In genomic region chr5:152625696-152626095, GRCh38 we compare ENCODE assay signal across 33 cellular contexts.
"Had no signal": no experiment of that assay in that cellular context is flagged by ENCODE, and none has a peak within 500 bp of the region (broad histone marks: within the 10 kb centered on the region; RNA-seq: fewer than 3 reads in every experiment).

No MANE protein-coding gene starts in this region.

- H3K4me3 Mint-ChIP-seq: activated B cell treated with CpG ODN at 0.5 μM for 24 hours; activated CD4-positive, alpha-beta memory T cell treated with anti-CD3 and anti-CD28 coated beads for 36 hours; activated CD4-positive, alpha-beta T cell treated with anti-CD3 and anti-CD28 coated beads, Interleukin-2, amount 10 ng/mL, durations not matched to agents 24 days and 14 days; activated CD8-positive, alpha-beta T cell treated with anti-CD3 and anti-CD28 coated beads for 36 hours; activated naive CD4-positive, alpha-beta T cell treated with anti-CD3 and anti-CD28 coated beads for 36 hours; activated naive CD8-positive, alpha-beta T cell treated with anti-CD3 and anti-CD28 coated beads for 36 hours; activated T-cell treated with anti-CD3 and anti-CD28 coated beads, Interleukin-2, amount 50 U/mL, for 4 hours; activated T-cell treated with anti-CD3 and anti-CD28 coated beads, Interleukin-2, amount 50 U/mL, for 72 hours; activated T-helper 1 cell treated with anti-CD3 and anti-CD28 coated beads, Interleukin-12 subunit alpha, Interleukin-12 subunit beta, Interleukin-2, Interleukin-4 antibody, amounts not matched to agents 30 ng/mL and 10 ng/mL and 1 ng/mL, durations not matched to agents 14 hours and 24 hours and 36 hours; activated T-helper 17 cell treated with anti-CD3 and anti-CD28 coated beads, Interleukin-2, amount 50 U/mL, for 72 hours; T-helper 1 cell treated with Interleukin-12 subunit alpha and Interleukin-12 subunit beta and Interleukin-4 antibody, amounts not matched to agents 30 μg/mL and 1 μg/mL, for 36 hours; T-helper 2 cell treated with Interferon-gamma antibody and Interleukin-4, amounts not matched to agents 5 μg/mL and 100 μg/mL, for 36 hours had no signal

- H3K27me3 ChIP-seq: adrenal gland, body of pancreas had no signal

- DNase-seq: activated B cell treated with CpG ODN at 0.5 μM for 24 hours; activated CD4-positive, alpha-beta memory T cell treated with anti-CD3 and anti-CD28 coated beads for 36 hours; activated CD4-positive, alpha-beta T cell treated with anti-CD3 and anti-CD28 coated beads for 4 hours; activated CD4-positive, alpha-beta T cell treated with anti-CD3 and anti-CD28 coated beads, Interleukin-2, amount 10 ng/mL, durations not matched to agents 24 days and 14 days; activated CD4-positive, alpha-beta T cell treated with anti-CD3 and anti-CD28 coated beads, Interleukin-2, amount 50 U/mL, for 1 hour; activated CD4-positive, alpha-beta T cell treated with anti-CD3 and anti-CD28 coated beads, Interleukin-2, amount 50 U/mL, for 4 hours; activated CD4-positive, CD25-positive, alpha-beta regulatory T cell treated with anti-CD3 and anti-CD28 coated beads, Interleukin-2, amount 50 U/mL, for 72 hours; activated CD8-positive, alpha-beta memory T cell treated with anti-CD3 and anti-CD28 coated beads, Interleukin-2, amount 50 U/mL, for 4 hours; activated CD8-positive, alpha-beta T cell treated with anti-CD3 and anti-CD28 coated beads for 36 hours; activated effector memory CD4-positive, alpha-beta T cell treated with anti-CD3 and anti-CD28 coated beads, Interleukin-2, amount 50 U/mL, for 16 hours; activated gamma-delta T cell treated with Interleukin-2 at 50 U/mL for 16 hours; activated naive CD4-positive, alpha-beta T cell; activated naive CD4-positive, alpha-beta T cell treated with anti-CD3 and anti-CD28 coated beads for 36 hours; activated naive CD4-positive, alpha-beta T cell treated with anti-CD3 and anti-CD28 coated beads, Interleukin-2, amount 50 U/mL, for 16 hours; activated naive CD8-positive, alpha-beta T cell treated with anti-CD3 and anti-CD28 coated beads for 36 hours; activated T-cell treated with anti-CD3 and anti-CD28 coated beads for 4 hours; activated T-cell treated with anti-CD3 and anti-CD28 coated beads, Interleukin-2, amount 50 U/mL, for 1 hour; activated T-cell treated with anti-CD3 and anti-CD28 coated beads, Interleukin-2, amount 50 U/mL, for 4 hours; activated T-cell treated with anti-CD3 and anti-CD28 coated beads, Interleukin-2, amount 50 U/mL, for 72 hours; adrenal gland; amniotic stem cell; aorta; body of pancreas; central memory CD4-positive, alpha-beta T cell; T-helper 1 cell; T-helper 2 cell; T-helper 9 cell had no signal

- H3K36me3 Mint-ChIP-seq: activated CD4-positive, alpha-beta memory T cell treated with anti-CD3 and anti-CD28 coated beads for 36 hours; activated naive CD4-positive, alpha-beta T cell treated with anti-CD3 and anti-CD28 coated beads, Interleukin-2, amount 50 U/mL, for 72 hours; activated naive CD8-positive, alpha-beta T cell treated with anti-CD3 and anti-CD28 coated beads for 36 hours had no signal

- H3K27me3 Mint-ChIP-seq: activated B cell treated with CpG ODN at 0.5 μM for 24 hours; activated CD4-positive, alpha-beta T cell treated with anti-CD3 and anti-CD28 coated beads, Interleukin-2, amount 10 ng/mL, durations not matched to agents 24 days and 14 days; activated CD8-positive, alpha-beta T cell treated with anti-CD3 and anti-CD28 coated beads for 36 hours; activated naive CD8-positive, alpha-beta T cell treated with anti-CD3 and anti-CD28 coated beads for 36 hours; activated T-helper 17 cell treated with anti-CD3 and anti-CD28 coated beads, Interleukin-2, amount 50 U/mL, for 72 hours had no signal

- H3K9me3 Mint-ChIP-seq: activated B cell treated with CpG ODN at 0.5 μM for 24 hours; activated CD4-positive, alpha-beta memory T cell treated with anti-CD3 and anti-CD28 coated beads for 36 hours; activated CD4-positive, alpha-beta T cell treated with anti-CD3 and anti-CD28 coated beads, Interleukin-2, amount 10 ng/mL, durations not matched to agents 24 days and 14 days; activated CD8-positive, alpha-beta T cell treated with anti-CD3 and anti-CD28 coated beads for 36 hours; activated naive CD4-positive, alpha-beta T cell treated with anti-CD3 and anti-CD28 coated beads for 36 hours; activated T-cell treated with anti-CD3 and anti-CD28 coated beads, Interleukin-2, amount 50 U/mL, for 4 hours; activated T-helper 1 cell treated with anti-CD3 and anti-CD28 coated beads, Interleukin-12 subunit alpha, Interleukin-12 subunit beta, Interleukin-2, Interleukin-4 antibody, amounts not matched to agents 30 ng/mL and 10 ng/mL and 1 ng/mL, durations not matched to agents 14 hours and 24 hours and 36 hours; activated T-helper 17 cell treated with anti-CD3 and anti-CD28 coated beads, Interleukin-2, amount 50 U/mL, for 72 hours; T-helper 1 cell treated with Interleukin-12 subunit alpha and Interleukin-12 subunit beta and Interleukin-4 antibody, amounts not matched to agents 30 μg/mL and 1 μg/mL, for 36 hours; T-helper 2 cell treated with Interferon-gamma antibody and Interleukin-4, amounts not matched to agents 5 μg/mL and 100 μg/mL, for 36 hours had no signal

- H3K4me1 Mint-ChIP-seq: activated B cell treated with CpG ODN at 0.5 μM for 24 hours; activated CD4-positive, alpha-beta T cell treated with anti-CD3 and anti-CD28 coated beads, Interleukin-2, amount 10 ng/mL, durations not matched to agents 24 days and 14 days; activated naive CD8-positive, alpha-beta T cell treated with anti-CD3 and anti-CD28 coated beads for 36 hours; activated T-helper 17 cell treated with anti-CD3 and anti-CD28 coated beads, Interleukin-2, amount 50 U/mL, for 72 hours had no signal

- H3K4me1 ChIP-seq: adrenal gland, body of pancreas had no signal

- H3K27ac Mint-ChIP-seq: activated B cell treated with CpG ODN at 0.5 μM for 24 hours; activated CD4-positive, alpha-beta memory T cell treated with anti-CD3 and anti-CD28 coated beads for 36 hours; activated CD4-positive, alpha-beta T cell treated with anti-CD3 and anti-CD28 coated beads, Interleukin-2, amount 10 ng/mL, durations not matched to agents 24 days and 14 days; activated CD8-positive, alpha-beta T cell treated with anti-CD3 and anti-CD28 coated beads for 36 hours; activated naive CD4-positive, alpha-beta T cell treated with anti-CD3 and anti-CD28 coated beads for 36 hours; activated naive CD4-positive, alpha-beta T cell treated with anti-CD3 and anti-CD28 coated beads, Interleukin-2, amount 50 U/mL, for 72 hours; activated naive CD8-positive, alpha-beta T cell treated with anti-CD3 and anti-CD28 coated beads for 36 hours; activated T-cell treated with anti-CD3 and anti-CD28 coated beads, Interleukin-2, amount 50 U/mL, for 72 hours; activated T-helper 1 cell treated with anti-CD3 and anti-CD28 coated beads, Interleukin-12 subunit alpha, Interleukin-12 subunit beta, Interleukin-2, Interleukin-4 antibody, amounts not matched to agents 30 ng/mL and 10 ng/mL and 1 ng/mL, durations not matched to agents 14 hours and 24 hours and 36 hours; activated T-helper 17 cell treated with anti-CD3 and anti-CD28 coated beads, Interleukin-2, amount 50 U/mL, for 72 hours; T-helper 1 cell treated with Interleukin-12 subunit alpha and Interleukin-12 subunit beta and Interleukin-4 antibody, amounts not matched to agents 30 μg/mL and 1 μg/mL, for 36 hours; T-helper 2 cell treated with Interferon-gamma antibody and Interleukin-4, amounts not matched to agents 5 μg/mL and 100 μg/mL, for 36 hours had no signal

- H3K9me3 ChIP-seq: adrenal gland, body of pancreas had no signal

- H3K36me3 ChIP-seq: adrenal gland had no signal

- ATAC-seq: activated CD8-positive, alpha-beta T cell treated with anti-CD3 and anti-CD28 coated beads for 36 hours; activated naive CD4-positive, alpha-beta T cell treated with anti-CD3 and anti-CD28 coated beads, Interleukin-2, amount 50 U/mL, for 72 hours; activated T-cell treated with anti-CD3 and anti-CD28 coated beads, Interleukin-2, amount 50 U/mL, for 4 hours; activated T-cell treated with anti-CD3 and anti-CD28 coated beads, Interleukin-2, amount 50 U/mL, for 72 hours; activated T-helper 17 cell treated with anti-CD3 and anti-CD28 coated beads, Interleukin-2, amount 50 U/mL, for 72 hours; body of pancreas had no signal

- H3K4me3 ChIP-seq: adrenal gland, body of pancreas had no signal

- H3K27ac ChIP-seq: adrenal gland, body of pancreas, VCaP had no signal
